In genomic region chr16:12747261-12747660, GRCh38 we compare ENCODE assay signal across 8 cellular contexts.
"Had no signal": no experiment of that assay in that cellular context is flagged by ENCODE, and none has a peak within 500 bp of the region (broad histone marks: within the 10 kb centered on the region; RNA-seq: fewer than 3 reads in every experiment).

No MANE protein-coding gene starts in this region.

- DNase-seq: GDM1, GF-D8 had no signal

- ATAC-seq: GM12878 had no signal

- H3K4me3 ChIP-seq: GM12878 had no signal

- FAIRE-seq: G401.6, GM12878, GM12891, GM12892, GM18507, GM19239 had no signal
